Comparison of ENCODE assay signal across 8 cellular contexts in the genomic region with DNA sequence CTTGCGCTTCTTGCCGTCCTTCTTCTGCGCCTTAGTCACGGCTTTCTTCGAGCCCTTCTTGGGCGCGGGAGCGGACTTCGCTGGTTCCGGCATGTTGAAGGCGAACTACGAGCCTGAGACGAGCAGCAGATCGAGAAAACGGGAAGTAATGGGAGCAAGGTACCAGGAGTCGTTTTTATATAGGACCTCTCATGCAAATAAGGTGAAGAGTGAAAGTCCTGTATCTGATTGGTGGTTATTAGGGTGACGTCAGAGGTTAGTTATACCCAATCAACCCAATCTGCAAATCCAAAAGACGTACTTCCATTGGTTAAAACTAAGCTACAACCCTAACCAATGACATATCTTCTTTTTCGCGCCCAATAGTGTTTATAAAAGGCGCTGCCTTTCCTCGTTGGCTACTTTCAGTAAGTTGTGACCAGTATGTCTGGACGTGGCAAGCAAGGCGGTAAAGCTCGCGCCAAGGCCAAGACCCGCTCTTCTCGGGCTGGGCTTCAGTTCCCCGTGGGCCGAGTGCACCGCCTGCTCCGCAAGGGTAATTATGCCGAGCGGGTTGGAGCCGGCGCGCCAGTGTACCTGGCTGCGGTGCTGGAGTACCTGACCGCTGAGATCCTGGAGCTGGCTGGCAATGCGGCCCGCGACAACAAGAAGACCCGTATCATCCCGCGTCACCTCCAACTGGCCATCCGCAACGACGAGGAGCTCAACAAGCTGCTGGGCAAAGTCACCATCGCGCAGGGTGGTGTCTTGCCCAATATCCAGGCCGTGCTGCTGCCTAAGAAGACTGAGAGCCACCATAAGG.
A peak's percentile ranks its signal among the peaks of the same experiment; 100 is the strongest.
DNase-seq lines count a peak whose midpoint lies in the region; ATAC-seq lines count a peak whose summit lies in the region.

No MANE protein-coding gene starts in this region.

- H3K36me3 Mint-ChIP-seq in activated CD4-positive, alpha-beta T cell treated with anti-CD3 and anti-CD28 coated beads for 36 hours (ENCODE audit: low read depth): peaks cover 3% of the 10 kb centered on the region

- no peak overlapping the region for H3K4me3 Mint-ChIP-seq in activated CD4-positive, alpha-beta T cell treated with anti-CD3 and anti-CD28 coated beads for 36 hours

- intact Hi-C loops in activated CD4-positive, alpha-beta T cell treated with anti-CD3 and anti-CD28 coated beads for 36 hours (cut with DNase I, micrococcal nuclease): loop anchor here (1.0 to 10.0 kb wide), 17 partner anchors 10 to 1718 kb away; a partner anchor contains a TSS

- H3K4me1 Mint-ChIP-seq in activated CD4-positive, alpha-beta T cell treated with anti-CD3 and anti-CD28 coated beads for 36 hours: peaks cover 11% of the 10 kb centered on the region

- H3K27me3 Mint-ChIP-seq in activated CD4-positive, alpha-beta T cell treated with anti-CD3 and anti-CD28 coated beads for 36 hours: no peaks in the 10 kb centered on the region

- CTCF ChIA-PET in activated CD4-positive, alpha-beta T cell treated with anti-CD3 and anti-CD28 coated beads for 36 hours (lab: Charles Lee): interaction anchor here (0.8 to 1.4 kb wide), 5 partner anchors 8 to 648 kb away, joined by 3 to 11 read pairs (median 5); a partner anchor contains a TSS

- POLR2A ChIA-PET in activated CD4-positive, alpha-beta T cell treated with anti-CD3 and anti-CD28 coated beads for 36 hours (lab: Charles Lee): interaction anchor here (0.6 to 6.4 kb wide), 40 partner anchors 8 to 1565 kb away, joined by 3 to 368 read pairs (median 7); a partner anchor contains a TSS

- DNase-seq in C1 segment of cervical spinal cord (lab: John Stamatoyannopoulos, UW): peak in 12 of 14 donors; percentile 41 to 88 (median 72)
- peak; percentile 61 for DNase-seq in GM19238 (ENCODE audit: insufficient read length, low spot score)
- DNase-seq in NCI-H460 (ENCODE audit: extremely low read depth, low read depth): peak; percentile 97
- DNase-seq in activated CD4-positive, alpha-beta T cell treated with anti-CD3 and anti-CD28 coated beads for 36 hours: peak; percentile 89
- DNase-seq in dermis microvascular lymphatic vessel endothelial cell (ENCODE audit: low read depth in 2 of 2): peak; percentile 100
- peak; percentile 99 for DNase-seq in left kidney (ENCODE audit: low read depth, low spot score)
- DNase-seq in stimulated activated CD4-positive, alpha-beta T cell treated with anti-CD3 and anti-CD28 coated beads, Interleukin-1b, Interleukin-23, amount 100 ng/mL, for 48 hours: peak; percentile 87

- ATAC-seq in HG03378 (IDR thresholded peaks at IDR 0.05; ENCODE audit: unreplicated experiment): peak; percentile 84
- peak; percentile 69 for ATAC-seq in activated CD4-positive, alpha-beta T cell treated with anti-CD3 and anti-CD28 coated beads for 36 hours

- H3K27ac Mint-ChIP-seq in activated CD4-positive, alpha-beta T cell treated with anti-CD3 and anti-CD28 coated beads for 36 hours: no peak overlapping the region

- no peaks in the 10 kb centered on the region for H3K9me3 Mint-ChIP-seq in activated CD4-positive, alpha-beta T cell treated with anti-CD3 and anti-CD28 coated beads for 36 hours (ENCODE audit: low read depth)

Comparison
In these comparisons a context has a peak if more than half of its experiments do, and no peak if none do; other contexts are left out.
1. Peak in every context shown above with its lines: DNase-seq and ATAC-seq.